In genomic region chrX:14029039-14029424, GRCh38 we compare ENCODE assay signal across 8 cellular contexts. TPM values are rescaled to one million over a fixed set of nuclear protein-coding genes. Genes with fewer than 3 reads are reported as not detected.
DNase-seq lines count a peak whose midpoint lies in the region; ATAC-seq, FAIRE-seq and TF ChIP-seq lines count a peak whose summit lies in the region.

No MANE protein-coding gene starts in this region.

- no peaks in the 10 kb centered on the region for H3K4me1 ChIP-seq in breast epithelium
- peaks cover 2% of the 10 kb centered on the region for H3K4me1 ChIP-seq in mesendoderm (ENCODE audit: control insufficient read depth, low read depth, low read length)

- H3K23ac ChIP-seq in mesendoderm (ENCODE audit: low read length) = no peak overlapping the region

- peaks cover 0 to 36% (median 1%) of the 10 kb centered on the region in 3 donors for H3K27me3 Mint-ChIP-seq in CD14-positive monocyte (ENCODE audit: low read depth in 3 of 3)

- no peak overlapping the region for H4K5ac ChIP-seq in mesendoderm (ENCODE audit: low read length)

- peaks cover 0 to 1% of the 10 kb centered on the region in 2 donors for H3K36me3 Mint-ChIP-seq in CD14-positive monocyte

- intact Hi-C loops in CD14-positive monocyte (cut with micrococcal nuclease) = no loop called here
- intact Hi-C loops in breast epithelium (cut with DNase I; ENCODE audit: low total_unique reads) = no loop called here

- H3K79me1 ChIP-seq in mesendoderm (ENCODE audit: low read length) = no peaks in the 10 kb centered on the region

- H3K4ac ChIP-seq in mesendoderm (ENCODE audit: low read depth, low read length) = peak overlapping the region; percentile 55

- FAIRE-seq in frontal cortex (lab: Jason Lieb, UNC) = no peak

- peak overlapping the region; percentile 60 for H3K18ac ChIP-seq in mesendoderm (ENCODE audit: low read length)

- peaks cover 0 to 7% of the 10 kb centered on the region in 2 donors for H3K27me3 ChIP-seq in breast epithelium
- H3K27me3 ChIP-seq in mesendoderm (ENCODE audit: insufficient read depth, low read length, poor library complexity) = no peaks in the 10 kb centered on the region

- H2AK5ac ChIP-seq in mesendoderm (ENCODE audit: low read length) = no peak overlapping the region

- no peaks in the 10 kb centered on the region for H3K36me3 ChIP-seq in breast epithelium
- no peaks in the 10 kb centered on the region for H3K36me3 ChIP-seq in mesendoderm (ENCODE audit: control insufficient read depth, insufficient read depth, low read length)

- no peak overlapping the region for H2BK120ac ChIP-seq in mesendoderm (ENCODE audit: low read depth, low read length)

- in situ Hi-C loops in KBM-7 (cut with MboI; ENCODE audit: low pct_unique_long_range_greater_than_20kb, low sequenced_read_pairs) = loop anchor here (25.0 kb wide), 2 partner anchors 367 to 517 kb away; partner anchors contain the start of gene TCEANC

- no CpG with 5 or more reads among the region's 7 CpGs for WGBS in mesendoderm (ENCODE audit: extremely low coverage, insufficient coverage, low lambda C conversion rate)

- H2BK15ac ChIP-seq in mesendoderm (replicated peaks; ENCODE audit: low read depth) = no peak overlapping the region

- H3K9ac ChIP-seq in mesendoderm (ENCODE audit: low read length) = peak overlapping the region; percentile 67

- peak overlapping the region; percentile 87 for H3K4me3 ChIP-seq in NB4 (ENCODE audit: low read depth, low read length)
- peak overlapping the region; percentile 53 to 87 (median 77) for H3K4me3 ChIP-seq in breast epithelium
- peak overlapping the region; percentile 42 for H3K4me3 ChIP-seq in mesendoderm (ENCODE audit: low read length)

- no peaks in the 10 kb centered on the region for H3K79me2 ChIP-seq in mesendoderm (ENCODE audit: control insufficient read depth, insufficient read depth, low read length)

- no peak for DNase-seq in CD14-positive monocyte (ENCODE audit: low spot score)
- DNase-seq in NB4 (ENCODE audit: low read depth) = peak; percentile 44
- no peak for DNase-seq in breast epithelium (ENCODE audit: low spot score in 2 of 2)
- DNase-seq in mesendoderm = peak; percentile 51
- DNase-seq in KBM-7 = no peak
- no peak for DNase-seq in frontal cortex (ENCODE audit: low spot score in 2 of 2)
- DNase-seq in cerebellum (ENCODE audit: low spot score) = no peak

- H3K4me1 Mint-ChIP-seq in CD14-positive monocyte = peaks cover 17% of the 10 kb centered on the region

- peaks cover 0 to 6% (median 4%) of the 10 kb centered on the region in 7 donors for H3K9me3 Mint-ChIP-seq in CD14-positive monocyte

- peak overlapping the region; percentile 85 to 87 for H3K27ac ChIP-seq in breast epithelium
- peak overlapping the region; percentile 20 for H3K27ac ChIP-seq in mesendoderm (ENCODE audit: low read depth, low read length)

- peak overlapping the region; percentile 86 to 99 (median 95) for H3K27ac Mint-ChIP-seq in CD14-positive monocyte

- no peaks in the 10 kb centered on the region for H3K9me3 ChIP-seq in breast epithelium

- H3K4me3 Mint-ChIP-seq in CD14-positive monocyte = peak overlapping the region; percentile 86 to 97

- peak overlapping the region; percentile 50 for H3K4me2 ChIP-seq in mesendoderm (ENCODE audit: low read length)

- no peak overlapping the region for H2BK5ac ChIP-seq in mesendoderm (ENCODE audit: low read length)

- TF ChIP-seq POLR2A in NB4 (IDR thresholded peaks at IDR 0.05; ENCODE audit: extremely low read depth, insufficient read length) (no peak), breast epithelium (IDR thresholded peaks at IDR 0.05) (no peak)

- peak overlapping the region; percentile 74 for H3K56ac ChIP-seq in mesendoderm (ENCODE audit: low read length)

- no peak for ATAC-seq in GM19467 (IDR thresholded peaks at IDR 0.05; ENCODE audit: unreplicated experiment)

- H4K8ac ChIP-seq in mesendoderm (ENCODE audit: low read depth, low read length) = no peak overlapping the region

- TF ChIP-seq CTCF in CD14-positive monocyte (IDR thresholded peaks at IDR 0.05) = no peak
- TF ChIP-seq CTCF in NB4 (IDR thresholded peaks at IDR 0.05; ENCODE audit: low read depth, low read length) = no peak
- no peak for TF ChIP-seq CTCF in breast epithelium (IDR thresholded peaks at IDR 0.05)

RNA-seq across cellular contexts. Expression of gene GEMIN8, which starts 0.7 kb away (rescaled TPM):
- polyA plus RNA-seq in CD14-positive monocyte = 10 to 100 TPM; 10.9 to 12.6 TPM
- 10 to 100 TPM; 23.8 to 38.6 (median 26.9) TPM for total RNA-seq in breast epithelium
- 8.6 TPM for polyA plus RNA-seq in mesendoderm (2013, experiment 1 of 2)
- 9.2 TPM for polyA plus RNA-seq in mesendoderm (2013, experiment 2 of 2)
- 12.2 TPM for total RNA-seq in frontal cortex
- 19.2 TPM for total RNA-seq in cerebellum

Comparison
In these comparisons a context has a peak if more than half of its experiments do, and no peak if none do; other contexts are left out.
1. DNase-seq: peak in NB4 (single experiment) and mesendoderm (single experiment); none in CD14-positive monocyte (single experiment), breast epithelium (0 of 2), KBM-7 (single experiment), frontal cortex (0 of 2) and cerebellum (single experiment).
2. Peak in every context shown above with its lines, with median percentiles within 50 percentile points of each other: H3K4me3 ChIP-seq.